17 cellular contexts compared by ENCODE assay signal in genomic region chr13:35548790-35549189, GRCh38.
"Had no signal": no experiment of that assay in that cellular context is flagged by ENCODE, and none has a peak within 500 bp of the region (broad histone marks: within the 10 kb centered on the region; RNA-seq: fewer than 3 reads in every experiment).

No MANE protein-coding gene starts in this region.

- H3K4me1 ChIP-seq: colonic mucosa, left lung, lower lobe of right lung had no signal

- H3K27me3 ChIP-seq: colonic mucosa, dorsolateral prefrontal cortex, esophagus squamous epithelium, gastrocnemius medialis, heart right ventricle, left lung had no signal

- H3K9me3 ChIP-seq: colonic mucosa, esophagus squamous epithelium, gastrocnemius medialis, heart right ventricle, left lung, lower lobe of right lung had no signal

- DNase-seq: colonic mucosa; cortex of kidney; dorsolateral prefrontal cortex; effector CD4-positive, alpha-beta T cell; effector memory CD4-positive, alpha-beta T cell; erythroblast; esophagus squamous epithelium; gastrocnemius medialis; glutamatergic neuron; head of caudate nucleus; heart right ventricle; hippocampal formation; left cardiac atrium; left lung; left ventricle myocardium superior; lower lobe of right lung; naive thymus-derived CD4-positive, alpha-beta T cell had no signal

- H3K36me3 ChIP-seq: colonic mucosa, esophagus squamous epithelium, left lung, lower lobe of right lung had no signal

- H3K4me3 ChIP-seq: colonic mucosa, dorsolateral prefrontal cortex, esophagus squamous epithelium, gastrocnemius medialis, heart right ventricle, left lung, lower lobe of right lung had no signal

- ATAC-seq: left cardiac atrium; left lung; lower lobe of right lung; naive thymus-derived CD4-positive, alpha-beta T cell had no signal

- H3K27ac ChIP-seq: colonic mucosa, dorsolateral prefrontal cortex, esophagus squamous epithelium, gastrocnemius medialis, heart right ventricle, left lung, lower lobe of right lung had no signal
